Comparison of ENCODE assay signal across 1 cellular context in genomic region chr20:33555755-33556154, GRCh38.
TF ChIP-seq lines count a peak whose summit lies in the region.

No MANE protein-coding gene starts in this region.

TF ChIP-seq in HepG2, 621 proteins besides CTCF, POLR2A, EP300 and RAD21 (continued from another document and continues in another):
- peak; percentile 58 for TF ChIP-seq TEAD3 (CRISPR knock-in tag; optimal IDR thresholded peaks at IDR 0.05; ENCODE audit: borderline replicate concordance)
- TF ChIP-seq ZNF205 (CRISPR knock-in tag; IDR thresholded peaks at IDR 0.05): peak; percentile 41; the same call in 1 of the 2 replicates
- TF ChIP-seq EED (CRISPR knock-in tag; IDR thresholded peaks at IDR 0.05): no peak
- TF ChIP-seq, protein P1, sequence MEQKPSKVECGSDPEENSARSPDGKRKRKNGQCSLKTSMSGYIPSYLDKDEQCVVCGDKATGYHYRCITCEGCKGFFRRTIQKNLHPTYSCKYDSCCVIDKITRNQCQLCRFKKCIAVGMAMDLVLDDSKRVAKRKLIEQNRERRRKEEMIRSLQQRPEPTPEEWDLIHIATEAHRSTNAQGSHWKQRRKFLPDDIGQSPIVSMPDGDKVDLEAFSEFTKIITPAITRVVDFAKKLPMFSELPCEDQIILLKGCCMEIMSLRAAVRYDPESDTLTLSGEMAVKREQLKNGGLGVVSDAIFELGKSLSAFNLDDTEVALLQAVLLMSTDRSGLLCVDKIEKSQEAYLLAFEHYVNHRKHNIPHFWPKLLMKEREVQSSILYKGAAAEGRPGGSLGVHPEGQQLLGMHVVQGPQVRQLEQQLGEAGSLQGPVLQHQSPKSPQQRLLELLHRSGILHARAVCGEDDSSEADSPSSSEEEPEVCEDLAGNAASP (CRISPR knock-in tag; IDR thresholded peaks at IDR 0.05; ENCODE audit: borderline replicate concordance): peak; percentile 52; the same call in 1 of the 2 replicates
- TF ChIP-seq KDM6A (CRISPR knock-in tag; IDR thresholded peaks at IDR 0.05; ENCODE audit: low read depth): peak; percentile 46; the same call in 1 of the 2 replicates
- peak; percentile 45; the same call in 1 of the 2 replicates for TF ChIP-seq FOXP4 (CRISPR knock-in tag; IDR thresholded peaks at IDR 0.05)
- TF ChIP-seq ZNF281 (CRISPR knock-in tag; IDR thresholded peaks at IDR 0.05; ENCODE audit: borderline replicate concordance): peak; percentile 75; the same call in 1 of the 2 replicates
- TF ChIP-seq, protein P2, sequence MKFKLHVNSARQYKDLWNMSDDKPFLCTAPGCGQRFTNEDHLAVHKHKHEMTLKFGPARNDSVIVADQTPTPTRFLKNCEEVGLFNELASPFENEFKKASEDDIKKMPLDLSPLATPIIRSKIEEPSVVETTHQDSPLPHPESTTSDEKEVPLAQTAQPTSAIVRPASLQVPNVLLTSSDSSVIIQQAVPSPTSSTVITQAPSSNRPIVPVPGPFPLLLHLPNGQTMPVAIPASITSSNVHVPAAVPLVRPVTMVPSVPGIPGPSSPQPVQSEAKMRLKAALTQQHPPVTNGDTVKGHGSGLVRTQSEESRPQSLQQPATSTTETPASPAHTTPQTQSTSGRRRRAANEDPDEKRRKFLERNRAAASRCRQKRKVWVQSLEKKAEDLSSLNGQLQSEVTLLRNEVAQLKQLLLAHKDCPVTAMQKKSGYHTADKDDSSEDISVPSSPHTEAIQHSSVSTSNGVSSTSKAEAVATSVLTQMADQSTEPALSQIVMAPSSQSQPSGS (CRISPR knock-in tag; IDR thresholded peaks at IDR 0.05): peak; percentile 72
- TF ChIP-seq ZNF274 (CRISPR knock-in tag; IDR thresholded peaks at IDR 0.05): no peak
- 0 out of 2 replicates have a peak, but pooled peaks have one; percentile 46 for TF ChIP-seq NCOA2 (CRISPR knock-in tag; IDR thresholded peaks at IDR 0.05)
- peak; percentile 57; the same call in 1 of the 2 replicates for TF ChIP-seq BCL6 (CRISPR knock-in tag; IDR thresholded peaks at IDR 0.05)
- TF ChIP-seq ZBTB42 (CRISPR knock-in tag; IDR thresholded peaks at IDR 0.05): no peak
- peak; percentile 30; the same call in 1 of the 2 replicates for TF ChIP-seq ZNF317 (CRISPR knock-in tag; IDR thresholded peaks at IDR 0.05)
- 0 out of 2 replicates have a peak, but pooled peaks have one; percentile 23 for TF ChIP-seq TP53 (CRISPR knock-in tag; conservative IDR thresholded peaks at IDR 0.05)
- TF ChIP-seq CBX5 (CRISPR knock-in tag; IDR thresholded peaks at IDR 0.05; ENCODE audit: borderline replicate concordance): no peak
- TF ChIP-seq, protein P3, sequence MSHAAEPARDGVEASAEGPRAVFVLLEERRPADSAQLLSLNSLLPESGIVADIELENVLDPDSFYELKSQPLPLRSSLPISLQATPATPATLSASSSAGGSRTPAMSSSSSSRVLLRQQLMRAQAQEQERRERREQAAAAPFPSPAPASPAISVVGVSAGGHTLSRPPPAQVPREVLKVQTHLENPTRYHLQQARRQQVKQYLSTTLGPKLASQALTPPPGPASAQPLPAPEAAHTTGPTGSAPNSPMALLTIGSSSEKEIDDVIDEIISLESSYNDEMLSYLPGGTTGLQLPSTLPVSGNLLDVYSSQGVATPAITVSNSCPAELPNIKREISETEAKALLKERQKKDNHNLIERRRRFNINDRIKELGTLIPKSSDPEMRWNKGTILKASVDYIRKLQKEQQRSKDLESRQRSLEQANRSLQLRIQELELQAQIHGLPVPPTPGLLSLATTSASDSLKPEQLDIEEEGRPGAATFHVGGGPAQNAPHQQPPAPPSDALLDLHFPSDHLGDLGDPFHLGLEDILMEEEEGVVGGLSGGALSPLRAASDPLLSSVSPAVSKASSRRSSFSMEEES (CRISPR knock-in tag; IDR thresholded peaks at IDR 0.05): peak; percentile 46; the same call in 1 of the 2 replicates
- no peak for TF ChIP-seq DRAP1 (CRISPR knock-in tag; IDR thresholded peaks at IDR 0.05)
- TF ChIP-seq, protein P4, sequence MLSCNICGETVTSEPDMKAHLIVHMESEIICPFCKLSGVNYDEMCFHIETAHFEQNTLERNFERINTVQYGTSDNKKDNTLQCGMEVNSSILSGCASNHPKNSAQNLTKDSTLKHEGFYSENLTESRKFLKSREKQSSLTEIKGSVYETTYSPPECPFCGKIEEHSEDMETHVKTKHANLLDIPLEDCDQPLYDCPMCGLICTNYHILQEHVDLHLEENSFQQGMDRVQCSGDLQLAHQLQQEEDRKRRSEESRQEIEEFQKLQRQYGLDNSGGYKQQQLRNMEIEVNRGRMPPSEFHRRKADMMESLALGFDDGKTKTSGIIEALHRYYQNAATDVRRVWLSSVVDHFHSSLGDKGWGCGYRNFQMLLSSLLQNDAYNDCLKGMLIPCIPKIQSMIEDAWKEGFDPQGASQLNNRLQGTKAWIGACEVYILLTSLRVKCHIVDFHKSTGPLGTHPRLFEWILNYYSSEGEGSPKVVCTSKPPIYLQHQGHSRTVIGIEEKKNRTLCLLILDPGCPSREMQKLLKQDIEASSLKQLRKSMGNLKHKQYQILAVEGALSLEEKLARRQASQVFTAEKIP (CRISPR knock-in tag; IDR thresholded peaks at IDR 0.05; ENCODE audit: borderline replicate concordance): no peak
- no peak; the same call in 1 of the 2 replicates for TF ChIP-seq ZNF589 (CRISPR knock-in tag; conservative IDR thresholded peaks at IDR 0.05)
- no peak for TF ChIP-seq ISX (CRISPR knock-in tag; conservative IDR thresholded peaks at IDR 0.05)
- peak; percentile 56; the same call in 1 of the 2 replicates for TF ChIP-seq HOXA3 (CRISPR knock-in tag; IDR thresholded peaks at IDR 0.05)
- TF ChIP-seq ZBTB7B (CRISPR knock-in tag; IDR thresholded peaks at IDR 0.05): 0 out of 2 replicates have a peak, but pooled peaks have one; percentile 31
- TF ChIP-seq, protein P5, sequence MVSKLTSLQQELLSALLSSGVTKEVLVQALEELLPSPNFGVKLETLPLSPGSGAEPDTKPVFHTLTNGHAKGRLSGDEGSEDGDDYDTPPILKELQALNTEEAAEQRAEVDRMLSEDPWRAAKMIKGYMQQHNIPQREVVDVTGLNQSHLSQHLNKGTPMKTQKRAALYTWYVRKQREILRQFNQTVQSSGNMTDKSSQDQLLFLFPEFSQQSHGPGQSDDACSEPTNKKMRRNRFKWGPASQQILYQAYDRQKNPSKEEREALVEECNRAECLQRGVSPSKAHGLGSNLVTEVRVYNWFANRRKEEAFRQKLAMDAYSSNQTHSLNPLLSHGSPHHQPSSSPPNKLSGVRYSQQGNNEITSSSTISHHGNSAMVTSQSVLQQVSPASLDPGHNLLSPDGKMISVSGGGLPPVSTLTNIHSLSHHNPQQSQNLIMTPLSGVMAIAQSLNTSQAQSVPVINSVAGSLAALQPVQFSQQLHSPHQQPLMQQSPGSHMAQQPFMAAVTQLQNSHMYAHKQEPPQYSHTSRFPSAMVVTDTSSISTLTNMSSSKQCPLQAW (CRISPR knock-in tag; IDR thresholded peaks at IDR 0.05): peak; percentile 39; the same call in 1 of the 2 replicates
- TF ChIP-seq FOXK1 (CRISPR knock-in tag; IDR thresholded peaks at IDR 0.05; ENCODE audit: borderline replicate concordance, low read depth): no peak
- TF ChIP-seq CEBPG (CRISPR knock-in tag; IDR thresholded peaks at IDR 0.05): peak; percentile 85
- 0 out of 2 replicates have a peak, but pooled peaks have one; percentile 48 for TF ChIP-seq ZNF792 (CRISPR knock-in tag; IDR thresholded peaks at IDR 0.05)
- peak; percentile 35; the same call in 1 of the 2 replicates for TF ChIP-seq ZNF362 (CRISPR knock-in tag; IDR thresholded peaks at IDR 0.05; ENCODE audit: borderline replicate concordance)
- peak; percentile 64 for TF ChIP-seq POGZ (CRISPR knock-in tag; IDR thresholded peaks at IDR 0.05)
- TF ChIP-seq ZBTB44 (CRISPR knock-in tag; IDR thresholded peaks at IDR 0.05): 0 out of 2 replicates have a peak, but pooled peaks have one; percentile 54
- TF ChIP-seq ZBTB34 (CRISPR knock-in tag; IDR thresholded peaks at IDR 0.05): peak; percentile 69; the same call in 1 of the 2 replicates
- no peak for TF ChIP-seq SETDB1 (CRISPR knock-in tag; IDR thresholded peaks at IDR 0.05; ENCODE audit: borderline replicate concordance)
- TF ChIP-seq LRRFIP1 (CRISPR knock-in tag; conservative IDR thresholded peaks at IDR 0.05): no peak
- TF ChIP-seq ZNF121 (CRISPR knock-in tag; IDR thresholded peaks at IDR 0.05): peak; percentile 89
- 0 out of 2 replicates have a peak, but pooled peaks have one; percentile 51 for TF ChIP-seq HMG20B (CRISPR knock-in tag; conservative IDR thresholded peaks at IDR 0.05)
- peak; percentile 59; the same call in 1 of the 2 replicates for TF ChIP-seq ZNF580 (CRISPR knock-in tag; IDR thresholded peaks at IDR 0.05; ENCODE audit: borderline replicate concordance, low read depth)
